8 cellular contexts compared by ENCODE assay signal in genomic region chr6:42879372-42880239, GRCh38. TPM values are rescaled to one million over a fixed set of nuclear protein-coding genes. Genes with fewer than 3 reads are reported as not detected.
DNase-seq lines count a peak whose midpoint lies in the region; ATAC-seq, FAIRE-seq and TF ChIP-seq lines count a peak whose summit lies in the region.

Gene RPL7L1 (plus strand): TSS chr6:42879616. CDS start chr6:42879911, 295 bp downstream.

- TF ChIP-seq CTCF in pancreas (IDR thresholded peaks at IDR 0.05) (peak in 1 of 4 donors; percentile 12), thyroid gland (IDR thresholded peaks at IDR 0.05) (peak in 3 of 6 experiments; percentile 21 to 33 (median 23))

- H3K4me3 Mint-ChIP-seq in activated naive CD8-positive, alpha-beta T cell, result peak within 1 kb of the TSS; percentile 96

- peaks cover 0 to 11% (median 5%) of the 10 kb centered on the region in 3 donors for H3K4me1 ChIP-seq in pancreas
- peaks cover 6 to 21% of the 10 kb centered on the region in 2 donors for H3K4me1 ChIP-seq in thyroid gland

- DNase-seq in NCI-H1092 treated with DMSO at 0.1 percent for 48 hours (lab: John Stamatoyannopoulos, UW) (peak; percentile 94), SKM-1 treated with dmso at 0.1 percent for 144 hours (lab: John Stamatoyannopoulos, UW; ENCODE audit: unreplicated experiment) (peak; percentile 84), head of caudate nucleus (peak; percentile 83 to 95 (median 90)), pancreas (peak; percentile 73 to 88 (median 84)), thyroid gland (peak; percentile 83 to 86)

- H3K36me3 Mint-ChIP-seq in activated naive CD8-positive, alpha-beta T cell, result peaks cover 9% of the 10 kb centered on the region

- no peaks in the 10 kb centered on the region for H3K27me3 Mint-ChIP-seq in activated naive CD8-positive, alpha-beta T cell

- intact Hi-C loops in head of caudate nucleus (cut with DNase I) (loop anchor here (5.0 to 10.0 kb wide), 3 partner anchors 97 to 217 kb away; partner anchors contain the start of genes BICRAL and PRPH2), pancreas (cut with DNase I) (loop anchor here in 1 of 3 donors (5.0 kb wide), 1 partner anchor 217 kb away; no protein-coding TSS in a partner anchor), thyroid gland (cut with DNase I) (loop anchor here (5.0 to 10.0 kb wide), 2 partner anchors 155 to 217 kb away; partner anchors contain the start of gene PRPH2)

- H3K4me3 ChIP-seq in pancreas (peak within 1 kb of the TSS; percentile 33 to 64 (median 49)), thyroid gland (replicated peaks in 1 of 3) (peak within 1 kb of the TSS; percentile 24 to 91 (median 47))

- H3K27me3 ChIP-seq in pancreas, result no peaks in the 10 kb centered on the region
- no peaks in the 10 kb centered on the region for H3K27me3 ChIP-seq in thyroid gland

- peak; percentile 71 for TF ChIP-seq POLR2A in GM10847 (IDR thresholded peaks at IDR 0.05; ENCODE audit: extremely low read depth, insufficient read length)
- TF ChIP-seq POLR2A in thyroid gland (IDR thresholded peaks at IDR 0.05), result peak; percentile 1 to 72

- H3K27ac ChIP-seq in pancreas, result peak within 1 kb of the TSS; percentile 74 to 96 (median 92)
- peak within 1 kb of the TSS; percentile 94 to 97 (median 96) for H3K27ac ChIP-seq in thyroid gland

- 0% methylated on average over 41 of the region's 41 CpGs for WGBS in pancreas, 2 donors
- 1% methylated on average over 30 to 41 of the region's 41 CpGs for WGBS in thyroid gland, 2 donors

- H3K9me3 Mint-ChIP-seq in activated naive CD8-positive, alpha-beta T cell (ENCODE audit: low read depth), result no peaks in the 10 kb centered on the region

- H3K9me3 ChIP-seq in pancreas, result no peaks in the 10 kb centered on the region
- no peaks in the 10 kb centered on the region for H3K9me3 ChIP-seq in thyroid gland

- peak; percentile 93 for ATAC-seq in HG02623 (IDR thresholded peaks at IDR 0.05; ENCODE audit: unreplicated experiment)
- peak; percentile 95 to 98 (median 96) for ATAC-seq in pancreas

- H3K36me3 ChIP-seq in pancreas, result peaks cover 0 to 13% (median 12%) of the 10 kb centered on the region in 3 donors
- peaks cover 18 to 22% of the 10 kb centered on the region in 2 donors for H3K36me3 ChIP-seq in thyroid gland

- FAIRE-seq in pancreas (lab: Jason Lieb, UNC), result no peak

- H3K27ac Mint-ChIP-seq in activated naive CD8-positive, alpha-beta T cell, result peak within 1 kb of the TSS; percentile 99

- H3K4me1 Mint-ChIP-seq in activated naive CD8-positive, alpha-beta T cell (ENCODE audit: low read depth), result peaks cover 21% of the 10 kb centered on the region

RNA-seq across cellular contexts. Expression of gene RPL7L1, which starts in this region (rescaled TPM):
- total RNA-seq in pancreas (10 to 100 TPM; 23.7 to 43.9 (median 39.2) TPM), thyroid gland (100 to 1,000 TPM in 3 of 4 donors, 10 to 100 TPM in 1; 99.1 to 121 (median 103) TPM)
- polyA plus RNA-seq in pancreas, result 10 to 100 TPM; 29.5 to 34.4 TPM

Comparison
In these comparisons a context has a peak if more than half of its experiments do, and no peak if none do; other contexts are left out.
1. Peak in every context shown above with its lines: DNase-seq, ATAC-seq, H3K4me3 ChIP-seq and H3K27ac ChIP-seq.